ENCODE assay signal across 8 cellular contexts in genomic region chr10:102795453-102796406, GRCh38.
DNase-seq lines count a peak whose midpoint lies in the region; ATAC-seq and TF ChIP-seq lines count a peak whose summit lies in the region.

No MANE protein-coding gene starts in this region.

- peaks cover 45% of the 10 kb centered on the region for H3K4me1 Mint-ChIP-seq in activated naive CD8-positive, alpha-beta T cell (ENCODE audit: low read depth)

- H3K36me3 ChIP-seq in neutrophil = peaks cover 37% of the 10 kb centered on the region

- H3K27ac ChIP-seq in neutrophil = peak overlapping the region; percentile 82

- peak; percentile 28 for ATAC-seq in GM18867 (IDR thresholded peaks at IDR 0.05; ENCODE audit: unreplicated experiment)
- ATAC-seq in HG02885 (IDR thresholded peaks at IDR 0.05; ENCODE audit: poor library complexity, unreplicated experiment) = peak; percentile 35
- no peak for ATAC-seq in HG03196 (IDR thresholded peaks at IDR 0.05; ENCODE audit: unreplicated experiment)

- H3K27me3 ChIP-seq in neutrophil = no peaks in the 10 kb centered on the region

- in situ Hi-C loops in KBM-7 (cut with MboI; ENCODE audit: low pct_unique_long_range_greater_than_20kb, low sequenced_read_pairs) = no loop called here

- no peaks in the 10 kb centered on the region for H3K9me3 ChIP-seq in neutrophil

- DNase-seq in DMS 273 (lab: John Stamatoyannopoulos, UW; ENCODE audit: unreplicated experiment) = no peak
- DNase-seq in KBM-7 = no peak
- DNase-seq in NCI-H2029 treated with DMSO at 0.1 percent for 48 hours (lab: John Stamatoyannopoulos, UW) = no peak

- H3K4me1 ChIP-seq in neutrophil (ENCODE audit: control insufficient read depth in 1 of 2, insufficient read depth in 1 of 2, low read depth in 1 of 2, low read length in 1 of 2) = peaks cover 24 to 29% of the 10 kb centered on the region in 2 experiments

- H3K4me3 Mint-ChIP-seq in activated naive CD8-positive, alpha-beta T cell = peak overlapping the region; percentile 71

- peak overlapping the region; percentile 91 for H3K27ac Mint-ChIP-seq in activated naive CD8-positive, alpha-beta T cell

- peak overlapping the region; percentile 7 to 21 for H3K4me3 ChIP-seq in neutrophil (ENCODE audit: low read depth in 1 of 2, low read length in 1 of 2)

- no peak for TF ChIP-seq CTCF in neutrophil (IDR thresholded peaks at IDR 0.05)

- no peaks in the 10 kb centered on the region for H3K9me3 Mint-ChIP-seq in activated naive CD8-positive, alpha-beta T cell (ENCODE audit: low read depth)

- peaks cover 6% of the 10 kb centered on the region for H3K36me3 Mint-ChIP-seq in activated naive CD8-positive, alpha-beta T cell

- H3K27me3 Mint-ChIP-seq in activated naive CD8-positive, alpha-beta T cell = no peaks in the 10 kb centered on the region
